ENCODE assay signal across 12 cellular contexts in genomic region chr1:244414543-244414942, GRCh38. TPM values are rescaled to one million over a fixed set of nuclear protein-coding genes. Genes with fewer than 3 reads are reported as not detected.
A peak's percentile ranks its signal among the peaks of the same experiment; 100 is the strongest.
DNase-seq lines count a peak whose midpoint lies in the region; ATAC-seq and TF ChIP-seq lines count a peak whose summit lies in the region.
"Had no signal": no experiment of that assay in that cellular context is flagged by ENCODE, and none has a peak within 500 bp of the region (broad histone marks: within the 10 kb centered on the region; RNA-seq: fewer than 3 reads in every experiment).

No MANE protein-coding gene starts in this region.

- CTCF ChIA-PET in RWPE1 (lab: Yijun Ruan, JAX): interaction anchor here (0.7 to 1.0 kb wide), 2 partner anchors 189 to 631 kb away, joined by 3 to 4 read pairs; no protein-coding TSS in a partner anchor

- H3K9ac ChIP-seq in adipocyte (ENCODE audit: low read length): no peak overlapping the region

- POLR2A ChIA-PET in RWPE1 (lab: Yijun Ruan, JAX; ENCODE audit: low non-redundant PET): no interaction called here

- H3K4me3 ChIP-seq in adipocyte (ENCODE audit: low read length) (no peak overlapping the region), fibroblast of the aortic adventitia (ENCODE audit: low read depth, low read length) (no peak overlapping the region), skeletal muscle cell (ENCODE audit: low read depth, low read length) (no peak overlapping the region)

- no peaks in the 10 kb centered on the region for H3K9me3 ChIP-seq in adipocyte (ENCODE audit: control insufficient read depth, low read length)

- ATAC-seq in GM18517 (IDR thresholded peaks at IDR 0.05; ENCODE audit: unreplicated experiment): no peak
- ATAC-seq: activated CD8-positive, alpha-beta T cell treated with anti-CD3 and anti-CD28 coated beads for 36 hours had no signal

- peaks cover 7% of the 10 kb centered on the region for H3K4me1 ChIP-seq in adipocyte (ENCODE audit: control insufficient read depth, insufficient read depth, low read length)

- no peak overlapping the region for H3K4me3 Mint-ChIP-seq in activated CD4-positive, alpha-beta T cell treated with anti-CD3 and anti-CD28 coated beads, Interleukin-2, amount 10 ng/mL, durations not matched to agents 24 days and 14 days
- H3K4me3 Mint-ChIP-seq in T-helper 2 cell treated with Interferon-gamma antibody and Interleukin-4, amounts not matched to agents 5 μg/mL and 100 μg/mL, for 36 hours: no peak overlapping the region
- H3K4me3 Mint-ChIP-seq: activated CD8-positive, alpha-beta T cell treated with anti-CD3 and anti-CD28 coated beads for 36 hours; activated naive CD8-positive, alpha-beta T cell had no signal

- DNase-seq in activated CD4-positive, alpha-beta T cell treated with anti-CD3 and anti-CD28 coated beads, Interleukin-2, amount 10 ng/mL, durations not matched to agents 24 days and 14 days: no peak
- no peak for DNase-seq in activated CD4-positive, alpha-beta T cell treated with anti-CD3 and anti-CD28 coated beads for 48 hours
- DNase-seq in adipocyte (ENCODE audit: low read depth) (peak; percentile 41), fibroblast of the aortic adventitia (ENCODE audit: low read depth) (peak; percentile 80), skeletal muscle cell (ENCODE audit: low read depth) (peak; percentile 56), RWPE1 (ENCODE audit: low spot score) (no peak)
- DNase-seq in T-helper 2 cell treated with Interferon-gamma antibody and Interleukin-4, amounts not matched to agents 5 μg/mL and 100 μg/mL, for 36 hours (ENCODE audit: low spot score): no peak
- DNase-seq: activated CD8-positive, alpha-beta T cell treated with anti-CD3 and anti-CD28 coated beads for 36 hours; NCI-H2029 treated with DMSO at 0.1 percent for 48 hours; stimulated activated naive CD4-positive, alpha-beta T cell had no signal

- no peaks in the 10 kb centered on the region for H3K27me3 ChIP-seq in adipocyte (replicated peaks; ENCODE audit: control insufficient read depth, insufficient read depth, low read length)

- peaks cover 88% of the 10 kb centered on the region for H3K36me3 ChIP-seq in adipocyte (ENCODE audit: control insufficient read depth, insufficient read depth, low read length, severe bottlenecking)

- intact Hi-C loops in activated CD4-positive, alpha-beta T cell treated with anti-CD3 and anti-CD28 coated beads, Interleukin-2, amount 10 ng/mL, durations not matched to agents 24 days and 14 days (cut with micrococcal nuclease): no loop called here

- peaks cover 20% of the 10 kb centered on the region for H3K4me1 Mint-ChIP-seq in activated CD4-positive, alpha-beta T cell treated with anti-CD3 and anti-CD28 coated beads, Interleukin-2, amount 10 ng/mL, durations not matched to agents 24 days and 14 days
- H3K4me1 Mint-ChIP-seq in T-helper 2 cell treated with Interferon-gamma antibody and Interleukin-4, amounts not matched to agents 5 μg/mL and 100 μg/mL, for 36 hours (ENCODE audit: low read depth): peaks cover 14% of the 10 kb centered on the region

- no peaks in the 10 kb centered on the region for H3K27me3 Mint-ChIP-seq in activated CD4-positive, alpha-beta T cell treated with anti-CD3 and anti-CD28 coated beads, Interleukin-2, amount 10 ng/mL, durations not matched to agents 24 days and 14 days
- no peaks in the 10 kb centered on the region for H3K27me3 Mint-ChIP-seq in T-helper 2 cell treated with Interferon-gamma antibody and Interleukin-4, amounts not matched to agents 5 μg/mL and 100 μg/mL, for 36 hours (ENCODE audit: low read depth)
- H3K27me3 Mint-ChIP-seq: activated CD8-positive, alpha-beta T cell treated with anti-CD3 and anti-CD28 coated beads for 36 hours; activated naive CD8-positive, alpha-beta T cell had no signal

- no peaks in the 10 kb centered on the region for H3K9me3 Mint-ChIP-seq in activated CD4-positive, alpha-beta T cell treated with anti-CD3 and anti-CD28 coated beads, Interleukin-2, amount 10 ng/mL, durations not matched to agents 24 days and 14 days
- no peaks in the 10 kb centered on the region for H3K9me3 Mint-ChIP-seq in T-helper 2 cell treated with Interferon-gamma antibody and Interleukin-4, amounts not matched to agents 5 μg/mL and 100 μg/mL, for 36 hours
- H3K9me3 Mint-ChIP-seq: activated CD8-positive, alpha-beta T cell treated with anti-CD3 and anti-CD28 coated beads for 36 hours had no signal

- H3K27ac ChIP-seq in RWPE1: no peak overlapping the region

- peaks cover 90% of the 10 kb centered on the region for H3K36me3 Mint-ChIP-seq in activated CD4-positive, alpha-beta T cell treated with anti-CD3 and anti-CD28 coated beads, Interleukin-2, amount 10 ng/mL, durations not matched to agents 24 days and 14 days (ENCODE audit: low read depth)
- peaks cover 71% of the 10 kb centered on the region for H3K36me3 Mint-ChIP-seq in T-helper 2 cell treated with Interferon-gamma antibody and Interleukin-4, amounts not matched to agents 5 μg/mL and 100 μg/mL, for 36 hours (ENCODE audit: low read depth)

- H3K27ac Mint-ChIP-seq in activated CD4-positive, alpha-beta T cell treated with anti-CD3 and anti-CD28 coated beads, Interleukin-2, amount 10 ng/mL, durations not matched to agents 24 days and 14 days: peak overlapping the region; percentile 3
- H3K27ac Mint-ChIP-seq in T-helper 2 cell treated with Interferon-gamma antibody and Interleukin-4, amounts not matched to agents 5 μg/mL and 100 μg/mL, for 36 hours: no peak overlapping the region

- peak; percentile 63 for TF ChIP-seq CTCF in fibroblast of the aortic adventitia (IDR thresholded peaks at IDR 0.05; ENCODE audit: insufficient read depth, low read length)
- TF ChIP-seq CTCF in RWPE1 (conservative IDR thresholded peaks at IDR 0.05; ENCODE audit: low read depth): no peak

RNA-seq across cellular contexts. Expression of gene ADSS2, which starts 37.2 kb away (rescaled TPM):
- 74.6 and 77.1 TPM in 2 replicates for total RNA-seq in activated CD4-positive, alpha-beta T cell treated with anti-CD3 and anti-CD28 coated beads, Interleukin-2, amount 10 ng/mL, durations not matched to agents 24 days and 14 days
- total RNA-seq in fibroblast of the aortic adventitia (ENCODE audit: low replicate concordance): 51.2 and 60.8 TPM in 2 replicates

RNA-seq across cellular contexts. Expression of gene CATSPERE, which starts 46.5 kb away (rescaled TPM):
- total RNA-seq in activated CD4-positive, alpha-beta T cell treated with anti-CD3 and anti-CD28 coated beads, Interleukin-2, amount 10 ng/mL, durations not matched to agents 24 days and 14 days: 0.14 TPM in 1 of 2 replicates, not detected in the other
- 0.49 and 1.1 TPM in 2 replicates for total RNA-seq in fibroblast of the aortic adventitia (ENCODE audit: low replicate concordance)

Comparison
In these comparisons a context has a peak if more than half of its experiments do, and no peak if none do; other contexts are left out.
1. DNase-seq: peak in adipocyte (single experiment), fibroblast of the aortic adventitia (single experiment) and skeletal muscle cell (single experiment); none in activated CD4-positive, alpha-beta T cell treated with anti-CD3 and anti-CD28 coated beads, Interleukin-2, amount 10 ng/mL, durations not matched to agents 24 days and 14 days (single experiment), activated CD4-positive, alpha-beta T cell treated with anti-CD3 and anti-CD28 coated beads for 48 hours (single experiment), RWPE1 (single experiment) and T-helper 2 cell treated with Interferon-gamma antibody and Interleukin-4, amounts not matched to agents 5 μg/mL and 100 μg/mL, for 36 hours (single experiment).